Comparison of ENCODE assay signal across 22 cellular contexts in genomic region chr12:77352941-77353340, GRCh38.
"Had no signal": no experiment of that assay in that cellular context is flagged by ENCODE, and none has a peak within 500 bp of the region (broad histone marks: within the 10 kb centered on the region; RNA-seq: fewer than 3 reads in every experiment).

No MANE protein-coding gene starts in this region.

- H3K36me3 ChIP-seq: gastroesophageal sphincter, suprapubic skin, tibial nerve, uterus had no signal

- H2AFZ ChIP-seq: parathyroid adenoma had no signal

- H3K27me3 ChIP-seq: gastroesophageal sphincter, suprapubic skin, tibial nerve, uterus had no signal

- DNase-seq: activated CD4-positive, alpha-beta T cell treated with anti-CD3 and anti-CD28 coated beads, Interleukin-2, amount 10 ng/mL, durations not matched to agents 7 days and 5 days; activated CD8-positive, alpha-beta memory T cell treated with anti-CD3 and anti-CD28 coated beads, Interleukin-2, amount 10 ng/mL, durations not matched to agents 7 days and 5 days; activated CD8-positive, alpha-beta T cell treated with anti-CD3 and anti-CD28 coated beads for 36 hours; activated gamma-delta T cell; activated T-cell treated with anti-CD3 and anti-CD28 coated beads for 4 hours; aorta; cerebellar nuclear complex; cortex of kidney; head of caudate nucleus; hypothalamus; mucosa of descending colon; nephron progenitor cell; right cardiac atrium; stimulated activated CD4-positive, alpha-beta T cell treated with anti-CD3 and anti-CD28 coated beads, Interleukin-1b, Interleukin-23, amount 100 ng/mL, for 48 hours; stimulated activated naive CD8-positive, alpha-beta T cell treated with anti-CD3 and anti-CD28 coated beads, Interleukin-15, amount 100 ng/mL, for 72 hours; uterus had no signal

- H3K4me1 ChIP-seq: gastroesophageal sphincter, suprapubic skin, uterus had no signal

- H3K9ac ChIP-seq: parathyroid adenoma had no signal

- H3K27ac ChIP-seq: gastroesophageal sphincter, parathyroid adenoma, suprapubic skin, uterus, VCaP had no signal

- H3K79me2 ChIP-seq: parathyroid adenoma had no signal

- H3K9me3 ChIP-seq: gastroesophageal sphincter, mucosa of descending colon, suprapubic skin, tibial nerve, uterus had no signal

- ATAC-seq: activated CD4-positive, CD25-positive, alpha-beta regulatory T cell treated with anti-CD3 and anti-CD28 coated beads, Interleukin-2, amount 50 U/mL, for 24 hours; activated CD8-positive, alpha-beta memory T cell treated with anti-CD3 and anti-CD28 coated beads, Interleukin-2, amount 10 ng/mL, durations not matched to agents 7 days and 5 days; activated CD8-positive, alpha-beta T cell treated with anti-CD3 and anti-CD28 coated beads for 36 hours; gastroesophageal sphincter; mucosa of descending colon; right cardiac atrium; stimulated activated naive CD8-positive, alpha-beta T cell treated with anti-CD3 and anti-CD28 coated beads, Interleukin-15, amount 100 ng/mL, for 72 hours had no signal

- H3K4me3 ChIP-seq: gastroesophageal sphincter, mucosa of descending colon, suprapubic skin, tibial nerve, uterus had no signal
